Comparison of ENCODE assay signal across 1 cellular context in genomic region chr18:40179647-40180175, GRCh38.
TF ChIP-seq lines count a peak whose summit lies in the region.

No MANE protein-coding gene starts in this region.

TF ChIP-seq in GM23338, 12 proteins besides CTCF, POLR2A, EP300 and RAD21 (continued from another document):
- TF ChIP-seq REST (IDR thresholded peaks at IDR 0.05; ENCODE audit: unreplicated experiment): no peak
- TF ChIP-seq STAT1 (IDR thresholded peaks at IDR 0.05; ENCODE audit: unreplicated experiment): no peak
- TF ChIP-seq EZH2 (IDR thresholded peaks at IDR 0.05; ENCODE audit: low read depth, unreplicated experiment): no peak
- TF ChIP-seq ZNF462 (CRISPR knock-in tag; IDR thresholded peaks at IDR 0.05): no peak
- TF ChIP-seq ZNF331 (CRISPR knock-in tag; IDR thresholded peaks at IDR 0.05; ENCODE audit: low read depth): no peak
- no peak for TF ChIP-seq EZH2phosphoT487 (IDR thresholded peaks at IDR 0.05; ENCODE audit: unreplicated experiment)
- no peak for TF ChIP-seq POLR2AphosphoS5 (IDR thresholded peaks at IDR 0.05; ENCODE audit: low read depth)
- no peak for TF ChIP-seq CREB1 (CRISPR knock-in tag; IDR thresholded peaks at IDR 0.05; ENCODE audit: low read depth)
- no peak for TF ChIP-seq NANOG (IDR thresholded peaks at IDR 0.05; ENCODE audit: borderline replicate concordance)
